ENCODE assay signal across 11 cellular contexts in genomic region chr19:14520543-14520942, GRCh38. TPM values are rescaled to one million over a fixed set of nuclear protein-coding genes. Genes with fewer than 3 reads are reported as not detected.
A peak's percentile ranks its signal among the peaks of the same experiment; 100 is the strongest.
DNase-seq lines count a peak whose midpoint lies in the region; ATAC-seq, FAIRE-seq and TF ChIP-seq lines count a peak whose summit lies in the region.
"Had no signal": no experiment of that assay in that cellular context is flagged by ENCODE, and none has a peak within 500 bp of the region (broad histone marks: within the 10 kb centered on the region; RNA-seq: fewer than 3 reads in every experiment).

No MANE protein-coding gene starts in this region.

- POLR2A ChIA-PET in CD4-positive, alpha-beta T cell (lab: Charles Lee), result interaction anchor here (1.2 to 9.8 kb wide), 6 partner anchors 12 to 1727 kb away, joined by 3 to 430 read pairs (median 10); partner anchors contain the start of genes GIPC1 and NDUFB7

- peaks cover 21% of the 10 kb centered on the region for H4K20me1 ChIP-seq in astrocyte (ENCODE audit: insufficient read depth, low read length)

- H3K4me3 ChIP-seq in astrocyte (ENCODE audit: insufficient read depth, low read depth, low read length), result no peak overlapping the region

- H3K4me1 ChIP-seq in astrocyte (ENCODE audit: insufficient read depth, low read length), result peaks cover 30% of the 10 kb centered on the region

- H2AFZ ChIP-seq in astrocyte (ENCODE audit: low read depth, low read length), result no peak overlapping the region

- peak overlapping the region; percentile 39 for H3K27ac ChIP-seq in CD4-positive, alpha-beta T cell (ENCODE audit: low read depth, low read length)
- H3K27ac ChIP-seq in KOPT-K1 (ENCODE audit: low read depth, low read length, poor library complexity, severe bottlenecking), result peak overlapping the region; percentile 77
- peak overlapping the region; percentile 86 for H3K27ac ChIP-seq in astrocyte (ENCODE audit: low read depth, low read length)

- no peak overlapping the region for H3K9ac ChIP-seq in astrocyte (ENCODE audit: low read length)

- no peak for DNase-seq in CD4-positive, alpha-beta T cell
- DNase-seq in astrocyte (ENCODE audit: low read depth) (no peak), neural crest cell (ENCODE audit: low read depth, low spot score) (no peak), erythroblast (lab: John Stamatoyannopoulos, UW) (no peak), epidermal melanocyte (ENCODE audit: insufficient read length, low spot score) (no peak)
- no peak for DNase-seq in stimulated activated CD8-positive, alpha-beta memory T cell treated with anti-CD3 and anti-CD28 coated beads, Interleukin-4, amount 100 ng/mL, for 48 hours
- DNase-seq: mesendoderm, NCI-H345, posterior cingulate gyrus had no signal

- H3K4me2 ChIP-seq in astrocyte (ENCODE audit: low read length), result peak overlapping the region; percentile 9

- peak overlapping the region; percentile 100 for H3K27ac Mint-ChIP-seq in CD4-positive, alpha-beta T cell
- peak overlapping the region; percentile 96 for H3K27ac Mint-ChIP-seq in astrocyte (ENCODE audit: unreplicated experiment)
- H3K27ac Mint-ChIP-seq in neural crest cell (ENCODE audit: unreplicated experiment), result peak overlapping the region; percentile 96

- H3K36me3 ChIP-seq in KOPT-K1 (ENCODE audit: insufficient read depth, low read length) (peaks cover 17% of the 10 kb centered on the region), astrocyte (ENCODE audit: insufficient read depth, low read length) (peaks cover 9% of the 10 kb centered on the region)

- H3K79me2 ChIP-seq in astrocyte (ENCODE audit: insufficient read depth, low read length), result peaks cover 26% of the 10 kb centered on the region

- TF ChIP-seq POLR2A in erythroblast (IDR thresholded peaks at IDR 0.05; ENCODE audit: low read length), result no peak

- peak overlapping the region; percentile 100 for H3K4me3 Mint-ChIP-seq in CD4-positive, alpha-beta T cell
- H3K4me3 Mint-ChIP-seq in astrocyte (ENCODE audit: unreplicated experiment) (no peak overlapping the region), neural crest cell (peak overlapping the region; percentile 97)

- no peaks in the 10 kb centered on the region for H3K9me3 ChIP-seq in CD4-positive, alpha-beta T cell (ENCODE audit: control insufficient read depth, low read length)
- H3K9me3 ChIP-seq in KOPT-K1 (ENCODE audit: insufficient read depth, low read length, poor library complexity, severe bottlenecking) (no peaks in the 10 kb centered on the region), astrocyte (ENCODE audit: insufficient read depth, low read depth, low read length) (no peaks in the 10 kb centered on the region)

- no peaks in the 10 kb centered on the region for H3K9me3 Mint-ChIP-seq in CD4-positive, alpha-beta T cell
- peaks cover 1% of the 10 kb centered on the region for H3K9me3 Mint-ChIP-seq in astrocyte (ENCODE audit: unreplicated experiment)
- no peaks in the 10 kb centered on the region for H3K9me3 Mint-ChIP-seq in neural crest cell

- H3K36me3 Mint-ChIP-seq in CD4-positive, alpha-beta T cell (ENCODE audit: low read depth), result peaks cover 36% of the 10 kb centered on the region
- peaks cover 12% of the 10 kb centered on the region for H3K36me3 Mint-ChIP-seq in astrocyte (ENCODE audit: low read depth, unreplicated experiment)
- H3K36me3 Mint-ChIP-seq in neural crest cell (ENCODE audit: low read depth), result peaks cover 12% of the 10 kb centered on the region

- FAIRE-seq in astrocyte (lab: Jason Lieb, UNC), result no peak

- H3K4me1 Mint-ChIP-seq in CD4-positive, alpha-beta T cell (ENCODE audit: low read depth), result peaks cover 75% of the 10 kb centered on the region
- H3K4me1 Mint-ChIP-seq in astrocyte (ENCODE audit: low read depth, unreplicated experiment), result peaks cover 28% of the 10 kb centered on the region
- peaks cover 44% of the 10 kb centered on the region for H3K4me1 Mint-ChIP-seq in neural crest cell

- intact Hi-C loops in CD4-positive, alpha-beta T cell (cut with DNase I, micrococcal nuclease), result loop anchor here in 1 of 2 experiments (5.0 kb wide), 1 partner anchor 673 kb away; no protein-coding TSS in a partner anchor

- ATAC-seq in CD4-positive, alpha-beta T cell (ENCODE audit: poor library complexity), result no peak
- no peak for ATAC-seq in GM21515 (IDR thresholded peaks at IDR 0.05; ENCODE audit: unreplicated experiment)

- CTCF ChIA-PET in CD4-positive, alpha-beta T cell (lab: Charles Lee), result interaction anchor here (0.6 to 1.4 kb wide), 3 partner anchors 31 to 497 kb away, joined by 3 to 4 read pairs (median 3); no protein-coding TSS in a partner anchor

- H3K27me3 Mint-ChIP-seq in CD4-positive, alpha-beta T cell, result no peaks in the 10 kb centered on the region
- H3K27me3 Mint-ChIP-seq in astrocyte (ENCODE audit: low read depth, unreplicated experiment) (no peaks in the 10 kb centered on the region), neural crest cell (ENCODE audit: low read depth) (peaks cover 2% of the 10 kb centered on the region)

- no peaks in the 10 kb centered on the region for H3K27me3 ChIP-seq in CD4-positive, alpha-beta T cell (ENCODE audit: control insufficient read depth, insufficient read depth, low read length)
- no peaks in the 10 kb centered on the region for H3K27me3 ChIP-seq in astrocyte (ENCODE audit: insufficient read depth, low read length)

- no peak for TF ChIP-seq CTCF in CD4-positive, alpha-beta T cell (IDR thresholded peaks at IDR 0.05)
- TF ChIP-seq CTCF in astrocyte (IDR thresholded peaks at IDR 0.05; ENCODE audit: insufficient read depth, low read depth, low read length), result no peak
- TF ChIP-seq CTCF in neural crest cell (conservative IDR thresholded peaks at IDR 0.05), result no peak

RNA-seq across cellular contexts. Expression of gene DNAJB1, which starts 2.3 kb away (rescaled TPM):
- 100 to 1,000 TPM; 666 to 672 TPM for total RNA-seq in CD4-positive, alpha-beta T cell
- total RNA-seq in astrocyte (100 and 105 TPM in 2 replicates), neural crest cell (89.4 and 94.2 TPM in 2 replicates)

RNA-seq across cellular contexts. Expression of gene TECR, which starts 8.9 kb away (rescaled TPM):
- total RNA-seq in CD4-positive, alpha-beta T cell, result 100 to 1,000 TPM; 217 to 232 TPM
- 106 and 110 TPM in 2 replicates for total RNA-seq in astrocyte
- 177 and 185 TPM in 2 replicates for total RNA-seq in neural crest cell

RNA-seq across cellular contexts. Expression of gene GIPC1, which starts 24.6 kb away (rescaled TPM):
- 10 to 100 TPM; 17.8 to 21.0 TPM for total RNA-seq in CD4-positive, alpha-beta T cell
- total RNA-seq in astrocyte (145 and 169 TPM in 2 replicates), neural crest cell (72.5 and 73.0 TPM in 2 replicates)

RNA-seq across cellular contexts. Expression of gene PTGER1, which starts 45.4 kb away (rescaled TPM):
- total RNA-seq in CD4-positive, alpha-beta T cell, result not detected
- total RNA-seq in astrocyte, result 0.41 and 0.91 TPM in 2 replicates
- 0.27 and 0.40 TPM in 2 replicates for total RNA-seq in neural crest cell

RNA-seq across cellular contexts. Expression of gene NDUFB7, which starts 51.3 kb away (rescaled TPM):
- 10 to 100 TPM; 31.7 to 39.1 TPM for total RNA-seq in CD4-positive, alpha-beta T cell
- total RNA-seq in astrocyte (153 and 161 TPM in 2 replicates), neural crest cell (123 and 128 TPM in 2 replicates)
